In genomic region chr12:93704122-93704521, GRCh38 we compare ENCODE assay signal across 16 cellular contexts. TPM values are rescaled to one million over a fixed set of nuclear protein-coding genes. Genes with fewer than 3 reads are reported as not detected.
DNase-seq lines count a peak whose midpoint lies in the region; ATAC-seq, FAIRE-seq and TF ChIP-seq lines count a peak whose summit lies in the region.
"Had no signal": no experiment of that assay in that cellular context is flagged by ENCODE, and none has a peak within 500 bp of the region (broad histone marks: within the 10 kb centered on the region; RNA-seq: fewer than 3 reads in every experiment).

No MANE protein-coding gene starts in this region.

- no peak for TF ChIP-seq RAD21 in HepG2 (CRISPR knock-in tag; IDR thresholded peaks at IDR 0.05)

- no peak overlapping the region for H2AFZ ChIP-seq in HepG2 (ENCODE audit: low read length)

- no peaks in the 10 kb centered on the region for H3K36me3 ChIP-seq in heart left ventricle
- no peaks in the 10 kb centered on the region for H3K36me3 ChIP-seq in transverse colon
- no peaks in the 10 kb centered on the region for H3K36me3 ChIP-seq in HepG2 (replicated peaks in 1 of 2; ENCODE audit: control insufficient read depth in 1 of 2, insufficient read depth in 2 of 2, low read length in 2 of 2)

- TF ChIP-seq EP300 in transverse colon (IDR thresholded peaks at IDR 0.05; ENCODE audit: low read depth) (no peak), HepG2 (IDR thresholded peaks at IDR 0.05; ENCODE audit: low read depth in 2 of 2, low read length in 2 of 2) (no peak), HepG2 (CRISPR knock-in tag; IDR thresholded peaks at IDR 0.05; ENCODE audit: borderline replicate concordance) (no peak)

- no peak for TF ChIP-seq POLR2A in heart left ventricle (IDR thresholded peaks at IDR 0.05)
- TF ChIP-seq POLR2A in transverse colon (IDR thresholded peaks at IDR 0.05), result no peak
- TF ChIP-seq POLR2A in HepG2 (IDR thresholded peaks at IDR 0.05; ENCODE audit: insufficient read depth in 1 of 2, low read depth in 2 of 2, low read length in 2 of 2), result no peak

- no peaks in the 10 kb centered on the region for H4K20me1 ChIP-seq in HepG2 (ENCODE audit: insufficient read depth, low read length)

- ATAC-seq in heart left ventricle, result no peak
- no peak for ATAC-seq in left ventricle myocardium superior
- peak; percentile 72 for ATAC-seq in GM21723 (IDR thresholded peaks at IDR 0.05; ENCODE audit: unreplicated experiment)
- peak; percentile 70 for ATAC-seq in esophagus mucosa
- no peak for ATAC-seq in HepG2
- ATAC-seq: Right ventricle myocardium inferior had no signal

- in situ Hi-C loops in transverse colon (cut with MboI; ENCODE audit: low pct_ligation_motif_present in 1 of 4, low pct_unique_long_range_greater_than_20kb in 1 of 4, low sequenced_read_pairs in 3 of 4), result no loop called here
- in situ Hi-C loops in ACHN (cut with HindIII; ENCODE audit: low pct_ligation_motif_present, low pct_unique_long_range_greater_than_20kb, low sequenced_read_pairs), result no loop called here
- in situ Hi-C loops in HepG2 (cut with HindIII; ENCODE audit: extremely low pct_ligation_motif_present, low pct_unique_long_range_greater_than_20kb), result no loop called here

- no peaks in the 10 kb centered on the region for H3K79me2 ChIP-seq in HepG2 (ENCODE audit: insufficient read depth, low read length)

- H3K4me3 ChIP-seq in heart left ventricle, result no peak overlapping the region
- H3K4me3 ChIP-seq in transverse colon, result no peak overlapping the region
- H3K4me3 ChIP-seq in HepG2 (replicated peaks in 1 of 3; ENCODE audit: insufficient read depth in 1 of 3, low read depth in 2 of 3, low read length in 3 of 3), result no peak overlapping the region

- DNase-seq in heart left ventricle (no peak), left ventricle myocardium superior (no peak), transverse colon (no peak), ACHN (no peak), NCI-H526 (lab: John Stamatoyannopoulos, UW) (no peak), HepG2 (ENCODE audit: low spot score) (no peak)
- DNase-seq: central memory CD4-positive, alpha-beta T cell; effector CD4-positive, alpha-beta T cell; hypothalamus; kidney; NCI-H1930; NCI-H510A treated with DMSO at 0.1 percent for 48 hours; nephron progenitor cell had no signal

- POLR2A ChIA-PET in HepG2 (lab: Yijun Ruan, JAX), result no interaction called here

- H3K9me3 ChIP-seq in heart left ventricle (peaks cover 0 to 13% (median 1%) of the 10 kb centered on the region in 12 donors), transverse colon (peaks cover 0 to 2% of the 10 kb centered on the region in 2 donors), HepG2 (ENCODE audit: low read length) (0 out of 2 replicates have a peak, but pooled peaks cover under 1% of the 10 kb centered on the region)

- peak overlapping the region in 7 of 12 donors; percentile 7 to 57 (median 39) for H3K27ac ChIP-seq in heart left ventricle
- H3K27ac ChIP-seq in transverse colon, result peak overlapping the region in 3 of 4 donors; percentile 7 to 47 (median 40)
- no peak overlapping the region for H3K27ac ChIP-seq in HepG2 (ENCODE audit: extremely low read length, insufficient read depth, low read length)

- no peaks in the 10 kb centered on the region for H3K27me3 ChIP-seq in heart left ventricle
- no peaks in the 10 kb centered on the region for H3K27me3 ChIP-seq in transverse colon
- H3K27me3 ChIP-seq in HepG2 (ENCODE audit: control insufficient read depth in 1 of 2, insufficient read depth in 2 of 2, low read length in 2 of 2), result no peaks in the 10 kb centered on the region

- no TSS peak for BruUV-seq in HepG2 (replicated peaks; lab: Mats Ljungman, UMichigan)

- TF ChIP-seq CTCF in heart left ventricle (IDR thresholded peaks at IDR 0.05) (no peak), transverse colon (IDR thresholded peaks at IDR 0.05) (no peak), HepG2 (CRISPR knock-in tag; IDR thresholded peaks at IDR 0.05) (no peak)

- CTCF ChIA-PET in HepG2 (lab: Yijun Ruan, JAX; ENCODE audit: low intra/inter-chr PET ratio, low total read pairs), result no interaction called here

- H3K9ac ChIP-seq in HepG2 (ENCODE audit: insufficient read depth, low read depth, low read length), result no peak overlapping the region

- no peak for FAIRE-seq in HepG2 (lab: Jason Lieb, UNC)
- FAIRE-seq: kidney had no signal

- intact Hi-C loops in heart left ventricle (cut with DNase I) (no loop called here), left ventricle myocardium superior (cut with micrococcal nuclease) (no loop called here), transverse colon (cut with DNase I; ENCODE audit: low total_unique reads) (no loop called here), HepG2 (cut with micrococcal nuclease; ENCODE audit: unreplicated experiment) (no loop called here)

- H3K4me1 ChIP-seq in heart left ventricle (peaks cover 0 to 77% (median 50%) of the 10 kb centered on the region in 12 donors), transverse colon (peaks cover 0 to 5% (median 2%) of the 10 kb centered on the region in 4 donors), HepG2 (ENCODE audit: insufficient read depth, low read length) (peaks cover 8% of the 10 kb centered on the region)

- H3K4me2 ChIP-seq in HepG2 (ENCODE audit: low read depth, low read length), result no peak overlapping the region

TF ChIP-seq in HepG2, 621 proteins besides CTCF, POLR2A, EP300 and RAD21:
- TF ChIP-seq ZNF83 (CRISPR knock-in tag; IDR thresholded peaks at IDR 0.05; ENCODE audit: borderline replicate concordance) (no peak), AHR (CRISPR knock-in tag; IDR thresholded peaks at IDR 0.05) (no peak), ZNF513 (CRISPR knock-in tag; conservative IDR thresholded peaks at IDR 0.05) (no peak), ZNF670 (CRISPR knock-in tag; IDR thresholded peaks at IDR 0.05; ENCODE audit: borderline replicate concordance) (no peak), PTBP1 (IDR thresholded peaks at IDR 0.05; ENCODE audit: low read depth, low read length, poor library complexity, severe bottlenecking) (no peak), ZNF101 (CRISPR knock-in tag; IDR thresholded peaks at IDR 0.05; ENCODE audit: borderline replicate concordance, low read depth) (no peak), CREB1 (IDR thresholded peaks at IDR 0.05) (no peak), CREB1 (CRISPR knock-in tag; IDR thresholded peaks at IDR 0.05) (no peak), HOXA5 (CRISPR knock-in tag; IDR thresholded peaks at IDR 0.05) (no peak), ZNF740 (CRISPR knock-in tag; IDR thresholded peaks at IDR 0.05) (no peak), SOX5 (CRISPR knock-in tag; IDR thresholded peaks at IDR 0.05; ENCODE audit: borderline replicate concordance) (no peak)

RNA-seq across cellular contexts. Expression of gene CRADD, which starts 26.9 kb away (rescaled TPM):
- 100 to 1,000 TPM in 1 of 9 donors, 10 to 100 TPM in 8; 40.1 to 100 (median 56.1) TPM for total RNA-seq in heart left ventricle
- 10 to 100 TPM; 11.0 to 40.4 TPM for polyA plus RNA-seq in heart left ventricle
- 30.4 TPM for total RNA-seq in left ventricle myocardium superior
- 22.5 TPM for total RNA-seq in esophagus mucosa
- total RNA-seq in transverse colon, result 10 to 100 TPM; 45.6 to 59.3 (median 56.3) TPM
- total RNA-seq in HepG2 (2016; rRNA removed; fragmentation: Illumina TruSeq; extraction: Trizol), result 18.8 and 22.3 TPM in 2 replicates
- 7.7 and 9.3 TPM in 2 replicates for total RNA-seq in HepG2 (2016; cell fraction: cytosol; rRNA removed; fragmentation: Illumina TruSeq; extraction: Trizol; ENCODE audit: low read depth)
- total RNA-seq in HepG2 (2016; cell fraction: insoluble cytoplasmic fraction; rRNA removed; fragmentation: Illumina TruSeq; extraction: Trizol), result 15.4 and 25.4 TPM in 2 replicates
- total RNA-seq in HepG2 (2016; cell fraction: membrane; rRNA removed; fragmentation: Illumina TruSeq; extraction: Trizol), result 10.0 and 11.9 TPM in 2 replicates
- 11.3 and 12.9 TPM in 2 replicates for total RNA-seq in HepG2 (2016; cell fraction: nucleus; rRNA removed; fragmentation: Illumina TruSeq; extraction: Trizol)
- polyA plus RNA-seq in HepG2 (2011; rRNA removed), result 12.4 and 13.7 TPM in 2 replicates
- 14.5 and 17.3 TPM in 2 replicates for polyA plus RNA-seq in HepG2 (2011; cell fraction: cytosol; rRNA removed)
- polyA plus RNA-seq in HepG2 (2011; cell fraction: nucleus; rRNA removed), result 6.3 and 6.5 TPM in 2 replicates
- polyA plus RNA-seq in HepG2 (2012), result 13.8 and 16.2 TPM in 2 replicates
- polyA plus RNA-seq in HepG2 (2016; cell fraction: cytosol; fragmentation: Illumina TruSeq; extraction: Trizol; ENCODE audit: low read depth), result 6.6 and 6.9 TPM in 2 replicates
- 20.3 and 24.7 TPM in 2 replicates for polyA plus RNA-seq in HepG2 (2016; cell fraction: insoluble cytoplasmic fraction; fragmentation: Illumina TruSeq; extraction: Trizol; ENCODE audit: low read depth)
- polyA plus RNA-seq in HepG2 (2016; cell fraction: membrane; fragmentation: Illumina TruSeq; extraction: Trizol; ENCODE audit: low read depth), result 7.1 and 10.2 TPM in 2 replicates
- polyA plus RNA-seq in HepG2 (2016; cell fraction: nucleus; fragmentation: Illumina TruSeq; extraction: Trizol; ENCODE audit: insufficient read depth, low read depth), result 8.0 and 9.4 TPM in 2 replicates
- 7.4 and 15.6 TPM in 2 replicates for polyA minus RNA-seq in HepG2 (2011; rRNA and poly(A)+ RNA removed; ENCODE audit: low replicate concordance)
- 4.2 and 6.2 TPM in 2 replicates for polyA minus RNA-seq in HepG2 (2011; cell fraction: cytosol; rRNA and poly(A)+ RNA removed)
- polyA minus RNA-seq in HepG2 (2011; cell fraction: nucleus; rRNA and poly(A)+ RNA removed), result 18.9 and 22.4 TPM in 2 replicates

Comparison
In these comparisons a context has a peak if more than half of its experiments do, and no peak if none do; other contexts are left out.
1. ATAC-seq: peak in GM21723 (single experiment) and esophagus mucosa (single experiment); none in heart left ventricle (0 of 4), left ventricle myocardium superior (single experiment) and HepG2 (single experiment).